In the genomic region with DNA sequence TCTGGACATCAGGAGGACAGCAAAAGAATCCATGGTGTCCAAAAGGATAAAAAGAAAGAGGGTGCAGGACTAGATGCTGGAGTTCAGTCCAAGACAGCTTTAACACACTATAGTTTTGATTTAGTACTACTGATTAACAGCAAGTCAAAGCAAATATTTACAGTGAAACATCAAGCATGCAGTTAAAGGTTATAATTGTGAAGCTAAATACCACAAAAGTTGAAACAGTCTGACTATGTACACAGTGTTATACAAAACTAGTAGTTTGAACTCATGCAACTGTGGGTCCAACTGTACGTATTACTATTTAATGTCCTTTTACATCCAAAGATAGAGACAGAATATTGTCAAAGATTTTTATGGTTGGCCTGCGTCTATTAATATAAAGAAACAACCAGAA, we compare ENCODE assay signal across 23 cellular contexts. TPM values are rescaled to one million over a fixed set of nuclear protein-coding genes. Genes with fewer than 3 reads are reported as not detected.
DNase-seq lines count a peak whose midpoint lies in the region; ATAC-seq and TF ChIP-seq lines count a peak whose summit lies in the region.
"Had no signal": no experiment of that assay in that cellular context is flagged by ENCODE, and none has a peak within 500 bp of the region (broad histone marks: within the 10 kb centered on the region; RNA-seq: fewer than 3 reads in every experiment).

No MANE protein-coding gene starts in this region.

- in situ Hi-C loops in G401 (cut with HindIII; ENCODE audit: low sequenced_read_pairs), result no loop called here

- H3K4me3 Mint-ChIP-seq in Caco-2 (ENCODE audit: unreplicated experiment), result peak overlapping the region; percentile 11
- H3K4me3 Mint-ChIP-seq in T-cell, result no peak overlapping the region
- H3K4me3 Mint-ChIP-seq: CD4-positive, alpha-beta T cell; GM23338; T-helper 1 cell treated with Interleukin-12 subunit alpha and Interleukin-12 subunit beta and Interleukin-4 antibody, amounts not matched to agents 30 μg/mL and 1 μg/mL, for 36 hours had no signal

- POLR2A ChIA-PET in Caco-2 (lab: Charles Lee) (no interaction called here), T-cell (lab: Charles Lee) (no interaction called here)

- CTCF ChIA-PET in Caco-2 (lab: Charles Lee), result interaction anchor here (0.7 kb wide), 1 partner anchor 43 kb away, joined by 3 read pairs; no protein-coding TSS in a partner anchor
- CTCF ChIA-PET in T-cell (lab: Charles Lee), result interaction anchor here in 1 of 2 donors (0.5 to 0.8 kb wide), 2 partner anchors 37 to 1290 kb away, joined by 4 to 6 read pairs; no protein-coding TSS in a partner anchor

- H3K4me3 ChIP-seq in Caco-2 (ENCODE audit: low read depth, low read length) (no peak overlapping the region), Karpas-422 (ENCODE audit: low read length) (no peak overlapping the region), left lung (no peak overlapping the region)
- H3K4me3 ChIP-seq: GM23338, PC-9, SJCRH30 had no signal

- H2AFZ ChIP-seq in Karpas-422 (ENCODE audit: low read length), result no peak overlapping the region
- H2AFZ ChIP-seq: GM23338, PC-9 had no signal

- intact Hi-C loops in Caco-2 (cut with micrococcal nuclease; ENCODE audit: unreplicated experiment), result loop anchor here (2.0 kb wide), 1 partner anchor 76 kb away; no protein-coding TSS in a partner anchor
- intact Hi-C loops in left lung (cut with DNase I), result no loop called here

- H3K36me3 ChIP-seq in Caco-2 (ENCODE audit: control insufficient read depth, insufficient read depth, low read length) (no peaks in the 10 kb centered on the region), Karpas-422 (ENCODE audit: insufficient read depth, low read length) (peaks cover 93% of the 10 kb centered on the region), left lung (no peaks in the 10 kb centered on the region)
- H3K36me3 ChIP-seq: BE2C had no signal

- no peaks in the 10 kb centered on the region for H4K20me1 ChIP-seq in Karpas-422 (ENCODE audit: insufficient read depth, low read depth, low read length)

- TF ChIP-seq CTCF in Caco-2 (IDR thresholded peaks at IDR 0.05; ENCODE audit: insufficient read depth in 1 of 2, low read depth in 1 of 2, low read length in 1 of 2, severe bottlenecking in 1 of 2, unreplicated experiment in 1 of 2) (no peak), left lung (IDR thresholded peaks at IDR 0.05) (no peak)

- H3K27me3 ChIP-seq in Caco-2 (replicated peaks; ENCODE audit: control insufficient read depth, insufficient read depth, low read length), result no peaks in the 10 kb centered on the region
- H3K27me3 ChIP-seq in Karpas-422 (ENCODE audit: low read length), result no peaks in the 10 kb centered on the region
- H3K27me3 ChIP-seq in left lung, result no peaks in the 10 kb centered on the region
- H3K27me3 ChIP-seq: BE2C, SJCRH30 had no signal

- H3K27ac Mint-ChIP-seq in Caco-2 (ENCODE audit: unreplicated experiment) (no peak overlapping the region), T-cell (no peak overlapping the region)
- H3K27ac Mint-ChIP-seq: CD4-positive, alpha-beta T cell; GM23338; T-helper 1 cell treated with Interleukin-12 subunit alpha and Interleukin-12 subunit beta and Interleukin-4 antibody, amounts not matched to agents 30 μg/mL and 1 μg/mL, for 36 hours had no signal

- BruUV-seq in Caco-2 (replicated peaks; lab: Mats Ljungman, UMichigan), result no TSS peak

- H3K27ac ChIP-seq in Karpas-422 (ENCODE audit: low read length), result peak overlapping the region; percentile 99
- no peak overlapping the region for H3K27ac ChIP-seq in left lung
- H3K27ac ChIP-seq: PC-9, SJCRH30 had no signal

- no peaks in the 10 kb centered on the region for H3K9me3 Mint-ChIP-seq in Caco-2 (ENCODE audit: unreplicated experiment)
- no peaks in the 10 kb centered on the region for H3K9me3 Mint-ChIP-seq in T-cell
- H3K9me3 Mint-ChIP-seq: CD4-positive, alpha-beta T cell; GM23338 had no signal

- H3K4me1 ChIP-seq in Caco-2 (peaks cover 57% of the 10 kb centered on the region), Karpas-422 (ENCODE audit: low read length) (peaks cover 82% of the 10 kb centered on the region), left lung (peaks cover 11 to 19% of the 10 kb centered on the region in 2 donors)
- H3K4me1 ChIP-seq: BE2C, SJCRH30 had no signal

- H3K4me1 Mint-ChIP-seq in Caco-2 (ENCODE audit: low read depth, unreplicated experiment) (peaks cover 18% of the 10 kb centered on the region), T-cell (peaks cover 0 to 22% (median 15%) of the 10 kb centered on the region in 3 donors)

- no peaks in the 10 kb centered on the region; the same call in 1 of the 2 replicates for H3K9me2 ChIP-seq in Karpas-422 (replicated peaks; ENCODE audit: insufficient read depth, low read length)

- H3K27me3 Mint-ChIP-seq in Caco-2 (ENCODE audit: insufficient read depth, unreplicated experiment) (no peaks in the 10 kb centered on the region), T-cell (no peaks in the 10 kb centered on the region)
- H3K27me3 Mint-ChIP-seq: CD4-positive, alpha-beta T cell had no signal

- peaks cover 88% of the 10 kb centered on the region for H3K79me2 ChIP-seq in Karpas-422 (ENCODE audit: low read length)

- no peak overlapping the region for H3K9ac ChIP-seq in Karpas-422 (ENCODE audit: low read length)

- H3K36me3 Mint-ChIP-seq in Caco-2 (ENCODE audit: insufficient read depth, unreplicated experiment) (peaks cover 24% of the 10 kb centered on the region), T-cell (peaks cover 43% of the 10 kb centered on the region)

- H3K9me3 ChIP-seq in Caco-2 (peaks cover 3% of the 10 kb centered on the region; the same call in 1 of the 2 replicates), Karpas-422 (ENCODE audit: low read length) (no peaks in the 10 kb centered on the region), left lung (no peaks in the 10 kb centered on the region)
- H3K9me3 ChIP-seq: BE2C, SJCRH30 had no signal

- H3K4me2 ChIP-seq in Karpas-422 (ENCODE audit: low read depth, low read length, poor library complexity, severe bottlenecking), result no peak overlapping the region
- H3K4me2 ChIP-seq: GM23338, PC-9 had no signal

- DNase-seq in Caco-2 (no peak), Karpas-422 (no peak), SHP77 treated with DMSO at 0.1 percent for 48 hours (lab: John Stamatoyannopoulos, UW) (peak; percentile 41), left lung (no peak), T-cell (no peak), COLO668 (lab: John Stamatoyannopoulos, UW; ENCODE audit: unreplicated experiment) (no peak), G401 (ENCODE audit: low spot score) (no peak)
- DNase-seq in stimulated activated CD4-positive, alpha-beta T cell treated with anti-CD3 and anti-CD28 coated beads, Interleukin-2, amount 100 ng/mL, for 24 hours, result no peak
- DNase-seq: BE2C; Calu3; CD4-positive, alpha-beta T cell; DMS53; EL; HCEC 1CT; KG1; MV-4-11; NCI-H187 treated with DMSO at 0.1 percent for 48 hours; NCI-H2171; NCI-H82; PC-9; SJCRH30 had no signal

- peak; percentile 56 for ATAC-seq in left lung
- ATAC-seq in T-cell (replicated peaks in 1 of 4), result no peak
- ATAC-seq: GM23338 had no signal

RNA-seq across cellular contexts. Expression of a gene that starts 57.6 kb away (rescaled TPM):
- 24.9 and 30.0 TPM in 2 replicates for total RNA-seq in Caco-2 (2022)
- 103 and 116 TPM in 2 replicates for total RNA-seq in Karpas-422 (2014; rRNA removed; shearing (Covaris generic); ENCODE audit: low replicate concordance)
- total RNA-seq in left lung, result 10 to 100 TPM; 18.5 to 22.3 TPM
- total RNA-seq in T-cell, result 10 to 100 TPM; 38.8 to 59.3 (median 40.5) TPM
- 22.5 and 27.4 TPM in 2 replicates for total RNA-seq in G401 (2014; rRNA removed; shearing (Covaris generic))
